17 cellular contexts compared by ENCODE assay signal in genomic region chr14:50103558-50103957, GRCh38. TPM values are rescaled to one million over a fixed set of nuclear protein-coding genes. Genes with fewer than 3 reads are reported as not detected.
DNase-seq lines count a peak whose midpoint lies in the region; ATAC-seq, FAIRE-seq and TF ChIP-seq lines count a peak whose summit lies in the region.
"Had no signal": no experiment of that assay in that cellular context is flagged by ENCODE, and none has a peak within 500 bp of the region (broad histone marks: within the 10 kb centered on the region; RNA-seq: fewer than 3 reads in every experiment).

No MANE protein-coding gene starts in this region.

- H3K4me1 Mint-ChIP-seq in activated naive CD4-positive, alpha-beta T cell treated with anti-CD3 and anti-CD28 coated beads for 36 hours (ENCODE audit: low read depth) = peaks cover 41% of the 10 kb centered on the region
- H3K4me1 Mint-ChIP-seq in activated T-helper 1 cell treated with anti-CD3 and anti-CD28 coated beads, Interleukin-12 subunit alpha, Interleukin-12 subunit beta, Interleukin-2, Interleukin-4 antibody, amounts not matched to agents 30 ng/mL and 10 ng/mL and 1 ng/mL, durations not matched to agents 14 hours and 24 hours and 36 hours (ENCODE audit: low read depth) = peaks cover 43% of the 10 kb centered on the region
- peaks cover 44% of the 10 kb centered on the region for H3K4me1 Mint-ChIP-seq in stimulated activated naive CD8-positive, alpha-beta T cell treated with anti-CD3 and anti-CD28 coated beads, Interleukin-15, amount 100 ng/mL, for 72 hours

- peaks cover 0 to 7% (median 2%) of the 10 kb centered on the region in 12 donors for H3K4me1 ChIP-seq in heart left ventricle

- FAIRE-seq in RCC 7860 (lab: Jason Lieb, UNC) = no peak

- H3K27me3 ChIP-seq in heart left ventricle = no peaks in the 10 kb centered on the region
- H3K27me3 ChIP-seq: brain microvascular endothelial cell, gastroesophageal sphincter had no signal

- H3K36me3 Mint-ChIP-seq in activated naive CD4-positive, alpha-beta T cell treated with anti-CD3 and anti-CD28 coated beads for 36 hours (ENCODE audit: low read depth) = peaks cover 5% of the 10 kb centered on the region
- H3K36me3 Mint-ChIP-seq in activated T-helper 1 cell treated with anti-CD3 and anti-CD28 coated beads, Interleukin-12 subunit alpha, Interleukin-12 subunit beta, Interleukin-2, Interleukin-4 antibody, amounts not matched to agents 30 ng/mL and 10 ng/mL and 1 ng/mL, durations not matched to agents 14 hours and 24 hours and 36 hours (ENCODE audit: low read depth) = peaks cover 24% of the 10 kb centered on the region

- no peak overlapping the region for H3K27ac ChIP-seq in heart left ventricle
- H3K27ac ChIP-seq: brain microvascular endothelial cell had no signal

- H3K27me3 Mint-ChIP-seq in activated naive CD4-positive, alpha-beta T cell treated with anti-CD3 and anti-CD28 coated beads for 36 hours (ENCODE audit: low read depth) = no peaks in the 10 kb centered on the region
- H3K27me3 Mint-ChIP-seq in activated T-helper 1 cell treated with anti-CD3 and anti-CD28 coated beads, Interleukin-12 subunit alpha, Interleukin-12 subunit beta, Interleukin-2, Interleukin-4 antibody, amounts not matched to agents 30 ng/mL and 10 ng/mL and 1 ng/mL, durations not matched to agents 14 hours and 24 hours and 36 hours (ENCODE audit: insufficient read depth) = no peaks in the 10 kb centered on the region
- no peaks in the 10 kb centered on the region for H3K27me3 Mint-ChIP-seq in stimulated activated naive CD8-positive, alpha-beta T cell treated with anti-CD3 and anti-CD28 coated beads, Interleukin-15, amount 100 ng/mL, for 72 hours

- intact Hi-C loops in activated naive CD4-positive, alpha-beta T cell treated with anti-CD3 and anti-CD28 coated beads for 36 hours (cut with micrococcal nuclease) = no loop called here
- intact Hi-C loops in activated T-helper 1 cell treated with anti-CD3 and anti-CD28 coated beads, Interleukin-12 subunit alpha, Interleukin-12 subunit beta, Interleukin-2, Interleukin-4 antibody, amounts not matched to agents 30 ng/mL and 10 ng/mL and 1 ng/mL, durations not matched to agents 14 hours and 24 hours and 36 hours (cut with micrococcal nuclease) = no loop called here
- intact Hi-C loops in heart left ventricle (cut with DNase I) = loop anchor here in 8 of 10 donors (5.0 to 10.0 kb wide), 4 partner anchors 99 to 221 kb away; partner anchors contain the start of gene ARF6 (in 2 of the 8)

- no peak overlapping the region for H3K4me3 Mint-ChIP-seq in activated naive CD4-positive, alpha-beta T cell treated with anti-CD3 and anti-CD28 coated beads for 36 hours
- H3K4me3 Mint-ChIP-seq in activated T-helper 1 cell treated with anti-CD3 and anti-CD28 coated beads, Interleukin-12 subunit alpha, Interleukin-12 subunit beta, Interleukin-2, Interleukin-4 antibody, amounts not matched to agents 30 ng/mL and 10 ng/mL and 1 ng/mL, durations not matched to agents 14 hours and 24 hours and 36 hours = peak overlapping the region; percentile 56
- peak overlapping the region; percentile 74 to 82 for H3K4me3 Mint-ChIP-seq in stimulated activated naive CD8-positive, alpha-beta T cell treated with anti-CD3 and anti-CD28 coated beads, Interleukin-15, amount 100 ng/mL, for 72 hours

- peaks cover 0 to 25% (median 16%) of the 10 kb centered on the region in 9 donors for H3K36me3 ChIP-seq in heart left ventricle

- TF ChIP-seq CTCF in heart left ventricle (IDR thresholded peaks at IDR 0.05) = no peak

- H3K9me3 Mint-ChIP-seq in activated naive CD4-positive, alpha-beta T cell treated with anti-CD3 and anti-CD28 coated beads for 36 hours = no peaks in the 10 kb centered on the region
- H3K9me3 Mint-ChIP-seq in activated T-helper 1 cell treated with anti-CD3 and anti-CD28 coated beads, Interleukin-12 subunit alpha, Interleukin-12 subunit beta, Interleukin-2, Interleukin-4 antibody, amounts not matched to agents 30 ng/mL and 10 ng/mL and 1 ng/mL, durations not matched to agents 14 hours and 24 hours and 36 hours = no peaks in the 10 kb centered on the region
- H3K9me3 Mint-ChIP-seq in stimulated activated naive CD8-positive, alpha-beta T cell treated with anti-CD3 and anti-CD28 coated beads, Interleukin-15, amount 100 ng/mL, for 72 hours = no peaks in the 10 kb centered on the region

- no peak overlapping the region for H3K4me3 ChIP-seq in heart left ventricle
- H3K4me3 ChIP-seq: gastroesophageal sphincter had no signal

- no peaks in the 10 kb centered on the region for H3K9me3 ChIP-seq in heart left ventricle
- H3K9me3 ChIP-seq: gastroesophageal sphincter had no signal

- H3K27ac Mint-ChIP-seq in activated naive CD4-positive, alpha-beta T cell treated with anti-CD3 and anti-CD28 coated beads for 36 hours = peak overlapping the region; percentile 73
- H3K27ac Mint-ChIP-seq in activated T-helper 1 cell treated with anti-CD3 and anti-CD28 coated beads, Interleukin-12 subunit alpha, Interleukin-12 subunit beta, Interleukin-2, Interleukin-4 antibody, amounts not matched to agents 30 ng/mL and 10 ng/mL and 1 ng/mL, durations not matched to agents 14 hours and 24 hours and 36 hours = peak overlapping the region; percentile 68
- peak overlapping the region; percentile 2 to 96 for H3K27ac Mint-ChIP-seq in stimulated activated naive CD8-positive, alpha-beta T cell treated with anti-CD3 and anti-CD28 coated beads, Interleukin-15, amount 100 ng/mL, for 72 hours

- WGBS in heart left ventricle, 4 donors = 86 to 93% (median 92%) methylated on average over 6 of the region's 6 CpGs

- CTCF ChIA-PET in activated naive CD4-positive, alpha-beta T cell treated with anti-CD3 and anti-CD28 coated beads for 36 hours (lab: Charles Lee) = interaction anchor here (0.5 to 3.5 kb wide), 12 partner anchors 9 to 469 kb away, joined by 3 to 49 read pairs (median 6); partner anchors contain the start of genes DNAAF2 and NEMF

- DNase-seq in activated naive CD4-positive, alpha-beta T cell treated with anti-CD3 and anti-CD28 coated beads for 36 hours = no peak
- no peak for DNase-seq in activated naive CD4-positive, alpha-beta T cell (lab: John Stamatoyannopoulos, UW)
- DNase-seq in activated T-helper 1 cell treated with anti-CD3 and anti-CD28 coated beads, Interleukin-12 subunit alpha, Interleukin-12 subunit beta, Interleukin-2, Interleukin-4 antibody, amounts not matched to agents 30 ng/mL and 10 ng/mL and 1 ng/mL, durations not matched to agents 14 hours and 24 hours and 36 hours (ENCODE audit: low spot score) = no peak
- DNase-seq in iris pigment epithelial cell (ENCODE audit: low read depth) (peak; percentile 73), heart left ventricle (no peak), NOMO-1 treated with dmso at 0.1 percent for 144 hours (lab: John Stamatoyannopoulos, UW; ENCODE audit: unreplicated experiment) (no peak), RCC 7860 (ENCODE audit: low spot score) (no peak)
- DNase-seq in stimulated activated naive CD8-positive, alpha-beta T cell treated with anti-CD3 and anti-CD28 coated beads, Interleukin-15, amount 100 ng/mL, for 72 hours = no peak
- DNase-seq: activated gamma-delta T cell treated with Interleukin-2 at 50 U/mL for 16 hours; brain microvascular endothelial cell; GOT3; midbrain; NCI-H1436 treated with DMSO at 0.1 percent for 48 hours; NCI-H82; retina; stimulated activated naive CD4-positive, alpha-beta T cell treated with Interleukin-2 at 50 U/mL for 16 hours had no signal

- ATAC-seq in stimulated activated naive CD8-positive, alpha-beta T cell treated with anti-CD3 and anti-CD28 coated beads, Interleukin-15, amount 100 ng/mL, for 72 hours = no peak
- ATAC-seq in heart left ventricle = no peak
- ATAC-seq: gastroesophageal sphincter had no signal

- TF ChIP-seq POLR2A in heart left ventricle (IDR thresholded peaks at IDR 0.05) = no peak

RNA-seq across cellular contexts. Expression of gene VCPKMT, which starts 12.8 kb away (rescaled TPM):
- total RNA-seq in activated naive CD4-positive, alpha-beta T cell treated with anti-CD3 and anti-CD28 coated beads for 36 hours = 10 to 100 TPM in 1 of 2 experiments, 1 to 10 TPM in 1; 9.6 to 10.5 TPM
- 12.3 and 15.2 TPM in 2 replicates for total RNA-seq in activated T-helper 1 cell treated with anti-CD3 and anti-CD28 coated beads, Interleukin-12 subunit alpha, Interleukin-12 subunit beta, Interleukin-2, Interleukin-4 antibody, amounts not matched to agents 30 ng/mL and 10 ng/mL and 1 ng/mL, durations not matched to agents 14 hours and 24 hours and 36 hours
- 1 to 10 TPM in 8 of 9 donors, under 1 TPM in 1; 0.95 to 4.9 (median 2.9) TPM for total RNA-seq in heart left ventricle
- polyA plus RNA-seq in heart left ventricle = 1 to 10 TPM; 4.1 to 7.1 TPM

Comparison
In these comparisons a context has a peak if more than half of its experiments do, and no peak if none do; other contexts are left out.
1. intact Hi-C loops: an anchor here in heart left ventricle (5.0 to 10.0 kb wide); none called in activated naive CD4-positive, alpha-beta T cell treated with anti-CD3 and anti-CD28 coated beads for 36 hours and activated T-helper 1 cell treated with anti-CD3 and anti-CD28 coated beads, Interleukin-12 subunit alpha, Interleukin-12 subunit beta, Interleukin-2, Interleukin-4 antibody, amounts not matched to agents 30 ng/mL and 10 ng/mL and 1 ng/mL, durations not matched to agents 14 hours and 24 hours and 36 hours.